27 cellular contexts compared by ENCODE assay signal in the genomic region with DNA sequence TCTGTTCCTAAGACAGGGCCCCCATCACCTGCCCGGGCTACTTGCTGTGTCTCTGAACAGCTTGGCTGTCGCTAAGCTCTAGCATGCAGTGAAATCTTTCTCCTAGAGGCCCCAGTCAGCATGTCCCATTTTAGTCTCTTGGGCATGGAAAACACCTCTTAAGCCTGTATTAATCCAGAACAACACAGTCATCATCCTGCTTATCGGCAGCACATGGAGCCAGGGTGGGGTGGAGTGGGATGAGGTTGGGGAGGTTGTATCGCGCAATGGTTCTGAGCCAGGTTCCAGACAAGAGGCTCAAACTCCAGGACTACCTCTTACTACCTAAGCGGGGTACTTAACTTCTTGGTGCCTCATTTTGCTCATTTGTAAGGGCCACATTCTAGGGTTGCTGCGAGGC. TPM values are rescaled to one million over a fixed set of nuclear protein-coding genes. Genes with fewer than 3 reads are reported as not detected.
"Had no signal": no experiment of that assay in that cellular context is flagged by ENCODE, and none has a peak within 500 bp of the region (broad histone marks: within the 10 kb centered on the region; RNA-seq: fewer than 3 reads in every experiment).

No MANE protein-coding gene starts in this region.

- H3K4me3 ChIP-seq: esophagus squamous epithelium, pancreas, right atrium auricular region, smooth muscle cell, thyroid gland, upper lobe of right lung had no signal

- FAIRE-seq: colon, frontal cortex, pancreas had no signal

- H3K27ac ChIP-seq: pancreas, right atrium auricular region, thyroid gland, upper lobe of right lung had no signal

- H3K4me1 ChIP-seq: pancreas, right atrium auricular region, upper lobe of right lung had no signal

- H3K9me3 ChIP-seq: esophagus squamous epithelium, pancreas, right atrium auricular region, thyroid gland, upper lobe of right lung had no signal

- ATAC-seq: activated T-cell treated with anti-CD3 and anti-CD28 coated beads, Interleukin-2, amount 50 U/mL, for 72 hours; left cardiac atrium; left ventricle myocardium superior; stimulated activated memory B cell treated with anti-CD40 and anti-IgM and Interleukin-4, amounts not matched to agents 10 μg/mL and 1 μg/mL and 100 μg/mL, for 72 hours; stimulated activated naive CD8-positive, alpha-beta T cell treated with anti-CD3 and anti-CD28 coated beads, Interleukin-15, amount 100 ng/mL, for 72 hours had no signal

- H3K36me3 ChIP-seq: pancreas, right atrium auricular region, thyroid gland, upper lobe of right lung had no signal

- H3K27me3 ChIP-seq: esophagus squamous epithelium, pancreas, right atrium auricular region, thyroid gland, upper lobe of right lung had no signal

- DNase-seq: activated CD4-positive, alpha-beta T cell treated with anti-CD3 and anti-CD28 coated beads for 4 hours; activated CD4-positive, alpha-beta T cell treated with anti-CD3 and anti-CD28 coated beads, Interleukin-2, amount 50 U/mL, for 4 hours; activated naive CD4-positive, alpha-beta T cell; activated T-cell treated with anti-CD3 and anti-CD28 coated beads for 4 hours; activated T-cell treated with anti-CD3 and anti-CD28 coated beads, Interleukin-2, amount 50 U/mL, for 72 hours; anterior cingulate cortex; dermis blood vessel endothelial cell; effector CD4-positive, alpha-beta T cell; esophagus squamous epithelium; islet precursor cell; left cardiac atrium; left ventricle myocardium superior; naive B cell; nephron progenitor cell; pancreas; stimulated activated CD4-positive, alpha-beta T cell treated with anti-CD3 and anti-CD28 coated beads, Interleukin-1b, Interleukin-23, amount 100 ng/mL, for 48 hours; stimulated activated CD4-positive, alpha-beta T cell treated with anti-CD3 and anti-CD28 coated beads, Interleukin-4, amount 100 ng/mL, for 4 hours; stimulated activated CD8-positive, alpha-beta memory T cell treated with anti-CD3 and anti-CD28 coated beads, Interleukin-4, amount 100 ng/mL, for 48 hours; stimulated activated naive CD8-positive, alpha-beta T cell treated with anti-CD3 and anti-CD28 coated beads, Interleukin-15, amount 100 ng/mL, for 72 hours; thyroid gland; upper lobe of right lung had no signal

- H3K4me2 ChIP-seq: smooth muscle cell had no signal

RNA-seq across cellular contexts. Expression of a gene that starts 7.8 kb away (rescaled TPM):
- total RNA-seq: frontal cortex, lung microvascular endothelial cell had no signal
